Comparison of ENCODE assay signal across 12 cellular contexts in the genomic region with DNA sequence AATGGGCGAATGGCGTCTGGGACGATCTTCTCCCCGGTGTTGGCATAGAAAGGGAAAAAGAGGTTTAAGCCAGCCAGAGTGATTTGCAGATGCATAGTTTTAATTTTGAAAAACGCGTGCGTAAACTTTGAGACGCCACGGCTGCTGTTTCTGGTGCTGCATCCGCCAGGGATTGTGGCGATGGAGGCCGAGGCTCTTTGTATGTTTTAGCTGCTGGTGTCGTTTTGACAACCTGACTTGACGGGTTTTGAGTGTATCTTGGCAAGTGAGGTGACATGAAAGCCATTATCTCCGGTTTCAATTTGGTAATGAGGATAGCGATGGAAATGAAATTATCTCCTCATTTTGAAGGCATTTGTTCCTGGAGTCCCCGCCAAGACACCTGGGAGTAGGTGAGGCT. TPM values are rescaled to one million over a fixed set of nuclear protein-coding genes. Genes with fewer than 3 reads are reported as not detected.
A peak's percentile ranks its signal among the peaks of the same experiment; 100 is the strongest.
DNase-seq lines count a peak whose midpoint lies in the region; ATAC-seq, FAIRE-seq and TF ChIP-seq lines count a peak whose summit lies in the region.
"Had no signal": no experiment of that assay in that cellular context is flagged by ENCODE, and none has a peak within 500 bp of the region (broad histone marks: within the 10 kb centered on the region; RNA-seq: fewer than 3 reads in every experiment).

No MANE protein-coding gene starts in this region.

- DNase-seq in right atrium auricular region (ENCODE audit: low spot score) (no peak), left ventricle myocardium superior (no peak), colonic mucosa (peak; percentile 38), left lobe of liver (ENCODE audit: low spot score) (no peak), RCC 7860 (ENCODE audit: low spot score) (no peak)
- no peak for DNase-seq in natural killer cell treated with Interleukin-12 subunit alpha and Interleukin-12 subunit beta and Interleukin-15 and Interleukin-18, amount 100 ng/mL, for 72 hours (ENCODE audit: low spot score)
- DNase-seq: NCI-H226; right lobe of liver; stimulated activated naive CD4-positive, alpha-beta T cell treated with Interleukin-2 at 50 U/mL for 16 hours had no signal

- H3K9ac ChIP-seq in colonic mucosa (ENCODE audit: low read depth in 2 of 2, low read length in 2 of 2): peak overlapping the region in 1 of 2 donors; percentile 72

- H3K27me3 ChIP-seq in right atrium auricular region (no peaks in the 10 kb centered on the region), colonic mucosa (peaks cover 8% of the 10 kb centered on the region)

- intact Hi-C loops in left ventricle myocardium superior (cut with micrococcal nuclease) (no loop called here), colonic mucosa (cut with DNase I) (no loop called here)

- peak overlapping the region; percentile 92 to 94 for H3K27ac Mint-ChIP-seq in natural killer cell treated with Interleukin-12 subunit alpha and Interleukin-12 subunit beta and Interleukin-15 and Interleukin-18, amount 100 ng/mL, for 72 hours
- H3K27ac Mint-ChIP-seq: CD4-positive, CD25-positive, alpha-beta regulatory T cell had no signal

- H3K4me3 ChIP-seq in right atrium auricular region (peak overlapping the region; percentile 35 to 53), colonic mucosa (peak overlapping the region; percentile 64), urinary bladder (ENCODE audit: low read depth, low read length) (peak overlapping the region; percentile 33)

- no peaks in the 10 kb centered on the region for H3K36me3 ChIP-seq in right atrium auricular region
- H3K36me3 ChIP-seq in colonic mucosa: no peaks in the 10 kb centered on the region
- no peaks in the 10 kb centered on the region for H3K36me3 ChIP-seq in urinary bladder (ENCODE audit: insufficient read depth)
- H3K36me3 ChIP-seq: right lobe of liver had no signal

- no peaks in the 10 kb centered on the region for H3K27me3 Mint-ChIP-seq in natural killer cell treated with Interleukin-12 subunit alpha and Interleukin-12 subunit beta and Interleukin-15 and Interleukin-18, amount 100 ng/mL, for 72 hours

- peak overlapping the region; percentile 100 for H3K4me3 Mint-ChIP-seq in natural killer cell treated with Interleukin-12 subunit alpha and Interleukin-12 subunit beta and Interleukin-15 and Interleukin-18, amount 100 ng/mL, for 72 hours

- peak overlapping the region; percentile 35 to 44 for H3K27ac ChIP-seq in right atrium auricular region
- peak overlapping the region; percentile 43 for H3K27ac ChIP-seq in colonic mucosa
- no peak overlapping the region for H3K27ac ChIP-seq in urinary bladder (ENCODE audit: low read depth)
- H3K27ac ChIP-seq: right lobe of liver had no signal

- FAIRE-seq in RCC 7860 (lab: Jason Lieb, UNC): no peak

- H3K4me1 ChIP-seq in right atrium auricular region: peaks cover 0 to 30% of the 10 kb centered on the region in 2 donors
- no peaks in the 10 kb centered on the region for H3K4me1 ChIP-seq in colonic mucosa
- no peaks in the 10 kb centered on the region for H3K4me1 ChIP-seq in urinary bladder (ENCODE audit: insufficient read depth)

- no peaks in the 10 kb centered on the region for H3K9me3 Mint-ChIP-seq in natural killer cell treated with Interleukin-12 subunit alpha and Interleukin-12 subunit beta and Interleukin-15 and Interleukin-18, amount 100 ng/mL, for 72 hours

- H3K9me3 ChIP-seq in right atrium auricular region (no peaks in the 10 kb centered on the region), colonic mucosa (no peaks in the 10 kb centered on the region)
- H3K9me3 ChIP-seq: right lobe of liver had no signal

- H3K4me1 Mint-ChIP-seq in natural killer cell treated with Interleukin-12 subunit alpha and Interleukin-12 subunit beta and Interleukin-15 and Interleukin-18, amount 100 ng/mL, for 72 hours (ENCODE audit: low read depth in 2 of 2): peaks cover 73 to 82% of the 10 kb centered on the region in 2 donors

- TF ChIP-seq CTCF in right atrium auricular region (IDR thresholded peaks at IDR 0.05): no peak
- no peak for TF ChIP-seq CTCF in colonic mucosa (IDR thresholded peaks at IDR 0.05)

- WGBS in urinary bladder: 32% methylated on average over 17 of the region's 17 CpGs

- ATAC-seq in left ventricle myocardium superior (no peak), left lobe of liver (no peak), HG03521 (IDR thresholded peaks at IDR 0.05; ENCODE audit: unreplicated experiment) (no peak)
- no peak for ATAC-seq in natural killer cell treated with Interleukin-12 subunit alpha and Interleukin-12 subunit beta and Interleukin-15 and Interleukin-18, amount 100 ng/mL, for 72 hours

- H3K36me3 Mint-ChIP-seq in natural killer cell treated with Interleukin-12 subunit alpha and Interleukin-12 subunit beta and Interleukin-15 and Interleukin-18, amount 100 ng/mL, for 72 hours: peaks cover 14% of the 10 kb centered on the region
- H3K36me3 Mint-ChIP-seq: CD4-positive, CD25-positive, alpha-beta regulatory T cell had no signal

RNA-seq across cellular contexts. Expression of gene PTGDR, which starts 1.6 kb away (rescaled TPM):
- total RNA-seq in right atrium auricular region (under 1 TPM; 0.28 to 0.89 TPM), left ventricle myocardium superior (1.1 TPM), colonic mucosa (10 to 100 TPM; 14.4 to 32.3 TPM), urinary bladder (0.58 TPM), left lobe of liver (0.15 TPM)
- 1 to 10 TPM; 3.8 to 4.5 TPM for total RNA-seq in natural killer cell treated with Interleukin-12 subunit alpha and Interleukin-12 subunit beta and Interleukin-15 and Interleukin-18, amount 100 ng/mL, for 72 hours
- polyA plus RNA-seq in urinary bladder: 0.44 TPM

RNA-seq across cellular contexts. Expression of gene PTGER2, which starts 45.0 kb away (rescaled TPM):
- total RNA-seq in right atrium auricular region (1 to 10 TPM in 1 of 2 donors, under 1 TPM in 1; 0.44 to 1.5 TPM), left ventricle myocardium superior (0.47 TPM), colonic mucosa (1 to 10 TPM; 4.3 to 6.6 TPM), urinary bladder (4.8 TPM), left lobe of liver (0.33 TPM)
- 10 to 100 TPM; 94.5 to 96.0 TPM for total RNA-seq in natural killer cell treated with Interleukin-12 subunit alpha and Interleukin-12 subunit beta and Interleukin-15 and Interleukin-18, amount 100 ng/mL, for 72 hours
- polyA plus RNA-seq in urinary bladder: 6.1 TPM

Comparison
In these comparisons a context has a peak if more than half of its experiments do, and no peak if none do; other contexts are left out.
1. RNA of gene PTGER2, which starts 45.0 kb away (total RNA-seq): 94.5 to 96.0 TPM in natural killer cell treated with Interleukin-12 subunit alpha and Interleukin-12 subunit beta and Interleukin-15 and Interleukin-18, amount 100 ng/mL, for 72 hours; 4.3 to 6.6 TPM in colonic mucosa, 4.8 TPM in urinary bladder (single experiment), 0.44 to 1.5 TPM in right atrium auricular region, 0.47 TPM in left ventricle myocardium superior (single experiment) and 0.33 TPM in left lobe of liver (single experiment); every median in the first group is over 10 times any median in the second.
2. Peak in every context shown above with its lines, with median percentiles within 50 percentile points of each other: H3K4me3 ChIP-seq.